Comparison of ENCODE assay signal across 12 cellular contexts in the genomic region with DNA sequence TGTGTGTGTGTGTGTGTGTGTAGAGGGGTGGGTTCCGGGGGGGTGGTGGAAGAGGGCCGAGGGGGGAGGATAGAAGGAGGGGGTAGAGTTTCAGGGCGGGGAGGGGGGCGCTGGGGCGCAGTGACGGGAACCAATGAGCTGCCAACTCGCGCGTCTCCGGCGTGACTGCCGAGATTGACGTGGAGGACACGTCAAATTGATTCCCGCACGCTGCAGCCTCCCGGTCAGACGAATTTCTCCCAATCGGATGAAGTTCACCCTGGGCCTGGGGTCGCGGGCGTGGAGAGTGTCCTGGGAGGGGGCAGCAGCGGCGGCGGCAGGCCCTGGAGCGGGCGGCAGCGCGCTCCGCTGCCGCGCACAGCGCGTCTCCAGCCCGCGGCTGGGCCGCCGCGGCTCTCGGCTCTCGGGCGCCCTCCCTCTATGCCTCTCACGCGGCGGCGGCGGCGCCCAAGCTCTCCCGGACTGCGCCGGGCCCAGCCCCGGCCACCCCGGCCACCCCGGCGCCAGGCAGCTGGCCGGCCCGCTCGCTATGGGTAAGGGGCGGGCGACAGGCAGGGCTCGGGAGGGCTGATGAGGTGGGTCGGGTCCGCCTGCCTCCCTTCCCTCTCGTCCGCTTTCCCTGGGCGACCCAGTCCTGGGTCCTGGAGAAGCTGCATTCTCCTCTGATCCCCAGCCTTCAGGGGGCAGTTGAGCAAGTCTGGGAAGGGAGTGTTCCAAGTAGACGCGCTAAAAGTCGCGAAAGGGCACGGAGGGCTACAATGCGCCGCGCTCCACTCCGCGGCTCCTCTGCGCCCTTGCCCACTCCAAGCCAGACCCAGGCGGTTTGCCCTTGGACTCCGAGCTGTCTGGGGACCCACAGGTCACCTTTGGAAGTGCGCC. TPM values are rescaled to one million over a fixed set of nuclear protein-coding genes. Genes with fewer than 3 reads are reported as not detected.
DNase-seq lines count a peak whose midpoint lies in the region; ATAC-seq and TF ChIP-seq lines count a peak whose summit lies in the region.
"Had no signal": no experiment of that assay in that cellular context is flagged by ENCODE, and none has a peak within 500 bp of the region (broad histone marks: within the 10 kb centered on the region; RNA-seq: fewer than 3 reads in every experiment).

Gene PAX1, plus strand, starts transcription at position 199 of the 879 bp plus-strand sequence. Its CDS starts 49 bp downstream, at position 248.

- peaks cover 95% of the 10 kb centered on the region for H3K27me3 Mint-ChIP-seq in progenitor cell of endocrine pancreas
- peaks cover 53 to 69% of the 10 kb centered on the region in 2 donors for H3K27me3 Mint-ChIP-seq in natural killer cell treated with Interleukin-12 subunit alpha and Interleukin-12 subunit beta and Interleukin-15 and Interleukin-18, amount 100 ng/mL, for 72 hours

- ATAC-seq in left ventricle myocardium superior = peak; percentile 56
- no peak for ATAC-seq in GM18909 (IDR thresholded peaks at IDR 0.05; ENCODE audit: poor library complexity, unreplicated experiment)
- no peak for ATAC-seq in natural killer cell treated with Interleukin-12 subunit alpha and Interleukin-12 subunit beta and Interleukin-15 and Interleukin-18, amount 100 ng/mL, for 72 hours
- ATAC-seq: K562 had no signal

- peak within 1 kb of the TSS; percentile 52 for H3K4me3 Mint-ChIP-seq in progenitor cell of endocrine pancreas (ENCODE audit: low read depth)
- H3K4me3 Mint-ChIP-seq in natural killer cell treated with Interleukin-12 subunit alpha and Interleukin-12 subunit beta and Interleukin-15 and Interleukin-18, amount 100 ng/mL, for 72 hours = no peak within 1 kb of the TSS

- no peaks in the 10 kb centered on the region for H3K9me3 ChIP-seq in GM23248 (ENCODE audit: low read depth)
- H3K9me3 ChIP-seq in MM.1S (replicated peaks; ENCODE audit: insufficient read depth, low read length) = no peaks in the 10 kb centered on the region
- H3K9me3 ChIP-seq: transverse colon had no signal

- H4K20me1 ChIP-seq in GM23248 (ENCODE audit: insufficient read depth) (no peaks in the 10 kb centered on the region), MM.1S (ENCODE audit: insufficient read depth, low read length) (no peaks in the 10 kb centered on the region)

- peaks cover 15% of the 10 kb centered on the region for H3K4me1 Mint-ChIP-seq in progenitor cell of endocrine pancreas (ENCODE audit: low read depth)
- H3K4me1 Mint-ChIP-seq in natural killer cell treated with Interleukin-12 subunit alpha and Interleukin-12 subunit beta and Interleukin-15 and Interleukin-18, amount 100 ng/mL, for 72 hours (ENCODE audit: low read depth in 2 of 2) = peaks cover 0 to 2% of the 10 kb centered on the region in 2 donors

- H3K4me2 ChIP-seq in GM23248 (ENCODE audit: unreplicated experiment) (no peak within 1 kb of the TSS), MM.1S (ENCODE audit: low read depth, low read length) (peak within 1 kb of the TSS; percentile 79)

- H3K79me2 ChIP-seq in GM23248 (ENCODE audit: insufficient read depth) (no peaks in the 10 kb centered on the region), MM.1S (ENCODE audit: low read length) (no peaks in the 10 kb centered on the region)

- H3K36me3 ChIP-seq in GM23248 (ENCODE audit: low read depth) = no peaks in the 10 kb centered on the region
- no peaks in the 10 kb centered on the region for H3K36me3 ChIP-seq in MM.1S (replicated peaks; ENCODE audit: insufficient read depth, low read length)
- H3K36me3 ChIP-seq: transverse colon had no signal

- H3K4me3 ChIP-seq in GM23248 (no peak within 1 kb of the TSS), MM.1S (ENCODE audit: low read length) (peak within 1 kb of the TSS; percentile 50)
- H3K4me3 ChIP-seq: K562, transverse colon had no signal

- DNase-seq in GM23248 (peak; percentile 46), MM.1S (peak; percentile 25), left ventricle myocardium superior (no peak), progenitor cell of endocrine pancreas (ENCODE audit: low spot score, unreplicated experiment) (no peak), SHP77 (lab: John Stamatoyannopoulos, UW) (no peak)
- no peak for DNase-seq in natural killer cell treated with Interleukin-12 subunit alpha and Interleukin-12 subunit beta and Interleukin-15 and Interleukin-18, amount 100 ng/mL, for 72 hours (ENCODE audit: low spot score)
- DNase-seq: amygdala, NCI-H524 treated with DMSO at 0.1 percent for 48 hours, transverse colon had no signal

- H3K36me3 Mint-ChIP-seq in progenitor cell of endocrine pancreas (ENCODE audit: insufficient read depth) = no peaks in the 10 kb centered on the region
- no peaks in the 10 kb centered on the region for H3K36me3 Mint-ChIP-seq in natural killer cell treated with Interleukin-12 subunit alpha and Interleukin-12 subunit beta and Interleukin-15 and Interleukin-18, amount 100 ng/mL, for 72 hours

- no peaks in the 10 kb centered on the region for H3K4me1 ChIP-seq in GM23248 (ENCODE audit: insufficient read depth)
- H3K4me1 ChIP-seq in MM.1S (ENCODE audit: low read length) = peaks cover 8% of the 10 kb centered on the region

- H2AFZ ChIP-seq in GM23248 (no peak within 1 kb of the TSS), MM.1S (ENCODE audit: low read length) (0 out of 2 replicates have a peak within 1 kb of the TSS, but pooled peaks have one; percentile 27)

- H3K9me2 ChIP-seq in GM23248 (ENCODE audit: insufficient read depth) = no peaks in the 10 kb centered on the region
- no peaks in the 10 kb centered on the region for H3K9me2 ChIP-seq in MM.1S (replicated peaks; ENCODE audit: insufficient read depth, low read length)

- peaks cover 13% of the 10 kb centered on the region for H3K27me3 ChIP-seq in GM23248 (replicated peaks; ENCODE audit: insufficient read depth)
- H3K27me3 ChIP-seq in MM.1S (replicated peaks; ENCODE audit: insufficient read depth, low read length) = no peaks in the 10 kb centered on the region

- H3K9me3 Mint-ChIP-seq in progenitor cell of endocrine pancreas (ENCODE audit: low read depth) = no peaks in the 10 kb centered on the region
- H3K9me3 Mint-ChIP-seq in natural killer cell treated with Interleukin-12 subunit alpha and Interleukin-12 subunit beta and Interleukin-15 and Interleukin-18, amount 100 ng/mL, for 72 hours = no peaks in the 10 kb centered on the region

- H3K27ac Mint-ChIP-seq in progenitor cell of endocrine pancreas = peak within 1 kb of the TSS; percentile 73
- H3K27ac Mint-ChIP-seq in natural killer cell treated with Interleukin-12 subunit alpha and Interleukin-12 subunit beta and Interleukin-15 and Interleukin-18, amount 100 ng/mL, for 72 hours = no peak within 1 kb of the TSS

- no peak for TF ChIP-seq CTCF in MM.1S (IDR thresholded peaks at IDR 0.05; ENCODE audit: low read length)
- TF ChIP-seq CTCF in progenitor cell of endocrine pancreas (IDR thresholded peaks at IDR 0.05; ENCODE audit: unreplicated experiment) = peak; percentile 34

- in situ Hi-C loops in GM23248 (cut with MboI) = loop anchor here (25.0 kb wide), 1 partner anchor 407 kb away; no protein-coding TSS in a partner anchor

- H3K9ac ChIP-seq in GM23248 = no peak within 1 kb of the TSS
- H3K9ac ChIP-seq in MM.1S (ENCODE audit: low read length) = no peak within 1 kb of the TSS

- H3F3A ChIP-seq in GM23248 (ENCODE audit: insufficient read depth) (no peaks in the 10 kb centered on the region), MM.1S (ENCODE audit: insufficient read depth, low read length) (peaks cover 6% of the 10 kb centered on the region; the same call in 1 of the 2 replicates)

- 3 to 4% methylated on average over 42 to 63 of the region's 80 CpGs for WGBS in GM23248 (ENCODE audit: low coverage in 1 of 2, low lambda C conversion rate in 2 of 2, missing lambda C conversion rate in 2 of 2), 2 experiments

- intact Hi-C loops in left ventricle myocardium superior (cut with micrococcal nuclease) = no loop called here

- no peak within 1 kb of the TSS for H3K27ac ChIP-seq in GM23248
- H3K27ac ChIP-seq in MM.1S (ENCODE audit: low read length) = no peak within 1 kb of the TSS
- H3K27ac ChIP-seq: transverse colon had no signal

RNA-seq across cellular contexts. Expression of gene PAX1, which starts in this region (rescaled TPM):
- total RNA-seq in GM23248 (2014; rRNA removed; shearing (Covaris generic)) = not detected in 2 replicates
- polyA plus RNA-seq in GM23248 (2016; fragmentation: Nextera tagmentation; extraction: Ambion mirVana) = not detected in 2 replicates
- total RNA-seq in left ventricle myocardium superior (not detected), progenitor cell of endocrine pancreas (1.3 and 3.3 TPM in 2 replicates)
- not detected for total RNA-seq in natural killer cell treated with Interleukin-12 subunit alpha and Interleukin-12 subunit beta and Interleukin-15 and Interleukin-18, amount 100 ng/mL, for 72 hours
- total RNA-seq: K562, osteocyte, transverse colon had no signal
- polyA plus RNA-seq: K562 had no signal

Comparison
In these comparisons a context has a peak if more than half of its experiments do, and no peak if none do; other contexts are left out.
1. Peak in DNase-seq in GM23248; RNA of the gene not detected or under 1 TPM.
2. Peak in ATAC-seq in left ventricle myocardium superior; RNA of the gene not detected or under 1 TPM.